ENCODE assay signal across 13 cellular contexts in the genomic region with DNA sequence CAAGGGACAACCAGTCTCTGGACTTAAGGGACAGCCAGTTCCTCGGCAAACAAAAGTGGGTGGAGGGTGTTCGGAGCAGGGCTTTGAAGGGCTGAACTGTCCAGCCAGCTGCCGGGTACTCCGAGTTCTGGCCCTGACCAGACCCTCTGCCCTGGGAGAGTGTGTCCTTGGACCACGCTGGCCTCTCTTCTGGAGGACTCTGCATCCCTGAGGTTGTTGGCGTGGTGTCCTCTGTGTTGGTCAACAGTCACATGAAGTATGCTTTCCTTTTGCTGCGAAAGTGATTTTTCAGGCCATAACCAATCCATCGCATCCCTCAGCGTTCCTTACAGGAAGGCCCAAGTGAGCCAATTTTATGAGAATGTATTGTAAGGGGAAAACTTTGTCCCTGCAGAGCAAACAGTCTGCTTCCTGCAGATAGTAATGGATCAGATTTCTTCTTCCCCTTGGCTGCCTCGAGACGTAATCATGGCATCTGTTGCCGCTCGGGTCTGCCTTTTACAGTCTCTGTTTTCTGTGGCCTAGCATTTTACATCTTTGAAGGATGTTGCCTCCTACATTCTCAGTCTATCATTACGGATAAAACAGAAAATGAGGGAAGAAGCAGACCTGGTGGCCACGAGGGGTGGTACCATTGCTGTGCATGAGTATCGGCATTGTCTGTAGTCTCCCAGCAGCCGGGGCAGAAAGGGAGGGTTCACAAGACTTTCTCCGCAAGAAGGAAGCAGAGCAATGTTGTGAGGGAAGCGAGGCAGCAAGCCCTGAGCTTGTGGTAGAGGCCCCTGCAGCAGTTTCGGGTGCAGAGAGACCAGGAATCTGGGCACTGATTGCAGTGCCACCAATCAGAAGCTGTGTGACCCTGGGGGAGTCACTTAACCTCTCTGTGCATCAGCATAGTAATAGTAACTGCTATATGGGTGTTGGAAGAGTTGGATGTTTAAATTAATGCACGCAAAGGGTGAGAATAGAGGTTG. TPM values are rescaled to one million over a fixed set of nuclear protein-coding genes. Genes with fewer than 3 reads are reported as not detected.
DNase-seq lines count a peak whose midpoint lies in the region; ATAC-seq, FAIRE-seq and TF ChIP-seq lines count a peak whose summit lies in the region.
"Had no signal": no experiment of that assay in that cellular context is flagged by ENCODE, and none has a peak within 500 bp of the region (broad histone marks: within the 10 kb centered on the region; RNA-seq: fewer than 3 reads in every experiment).

No MANE protein-coding gene starts in this region.

- H2AFZ ChIP-seq in endothelial cell of umbilical vein (ENCODE audit: low read depth, low read length): peak overlapping the region; percentile 81

- intact Hi-C loops in endothelial cell of umbilical vein (cut with micrococcal nuclease) (loop anchor here (1.0 to 10.0 kb wide), 2 partner anchors 20 to 878 kb away; partner anchors contain the start of gene EIF4B), lower lobe of right lung (cut with DNase I) (no loop called here), uterus (cut with DNase I; ENCODE audit: low total_unique reads) (no loop called here)

- ATAC-seq in lower lobe of right lung: peak; percentile 62 to 63
- no peak for ATAC-seq in HG02798 (IDR thresholded peaks at IDR 0.05; ENCODE audit: poor library complexity, unreplicated experiment)

- no peak overlapping the region for H3K4me3 ChIP-seq in endothelial cell of umbilical vein (replicated peaks in 1 of 3; ENCODE audit: insufficient read depth in 1 of 3, low read depth in 1 of 3, low read length in 3 of 3)
- H3K4me3 ChIP-seq in lower lobe of right lung: no peak overlapping the region
- H3K4me3 ChIP-seq in uterus: no peak overlapping the region
- H3K4me3 ChIP-seq: ovary had no signal

- no peak for TF ChIP-seq POLR2A in endothelial cell of umbilical vein (IDR thresholded peaks at IDR 0.05; ENCODE audit: low read depth, low read length)
- no peak for TF ChIP-seq POLR2A in uterus (IDR thresholded peaks at IDR 0.05)

- H3K27me3 ChIP-seq in endothelial cell of umbilical vein (ENCODE audit: control insufficient read depth in 2 of 2, insufficient read depth in 2 of 2, low read length in 2 of 2) (no peaks in the 10 kb centered on the region), lower lobe of right lung (ENCODE audit: low read depth) (no peaks in the 10 kb centered on the region), uterus (no peaks in the 10 kb centered on the region)
- H3K27me3 ChIP-seq: ovary had no signal

- H3K36me3 ChIP-seq in endothelial cell of umbilical vein (ENCODE audit: control insufficient read depth in 2 of 2, extremely low read depth in 1 of 2, insufficient read depth in 2 of 2, low read length in 2 of 2) (no peaks in the 10 kb centered on the region), lower lobe of right lung (no peaks in the 10 kb centered on the region), uterus (no peaks in the 10 kb centered on the region)
- H3K36me3 ChIP-seq: ovary had no signal

- dilution Hi-C loops in endothelial cell of umbilical vein (cut with MboI; ENCODE audit: extremely low pct_ligation_motif_present, low sequenced_read_pairs): no loop called here

- no peaks in the 10 kb centered on the region for H3K9me1 ChIP-seq in endothelial cell of umbilical vein (replicated peaks; ENCODE audit: control insufficient read depth, extremely low read depth, insufficient read depth, low read length)

- no peaks in the 10 kb centered on the region for H3K79me2 ChIP-seq in endothelial cell of umbilical vein (ENCODE audit: control insufficient read depth, insufficient read depth, low read length)

- no peaks in the 10 kb centered on the region for H3K9me3 ChIP-seq in endothelial cell of umbilical vein (replicated peaks; ENCODE audit: control insufficient read depth, insufficient read depth, low read length)
- no peaks in the 10 kb centered on the region for H3K9me3 ChIP-seq in lower lobe of right lung
- no peaks in the 10 kb centered on the region for H3K9me3 ChIP-seq in uterus
- H3K9me3 ChIP-seq: ovary had no signal

- H3K4me1 ChIP-seq in endothelial cell of umbilical vein (ENCODE audit: control insufficient read depth, extremely low read depth, insufficient read depth, low read length) (peaks cover 31% of the 10 kb centered on the region), lower lobe of right lung (peaks cover 36% of the 10 kb centered on the region), uterus (no peaks in the 10 kb centered on the region)

- CTCF ChIA-PET in endothelial cell of umbilical vein (lab: Charles Lee): interaction anchor here (0.8 to 7.8 kb wide), 8 partner anchors 8 to 201 kb away, joined by 3 to 163 read pairs (median 3); no protein-coding TSS in a partner anchor

- POLR2A ChIA-PET in endothelial cell of umbilical vein (lab: Charles Lee): no interaction called here

- no TSS peak for BruUV-seq in endothelial cell of umbilical vein (replicated peaks; lab: Mats Ljungman, UMichigan)

- peak overlapping the region; percentile 68 for H3K4me2 ChIP-seq in endothelial cell of umbilical vein (ENCODE audit: insufficient read depth, low read length)

- H4K20me1 ChIP-seq in endothelial cell of umbilical vein (replicated peaks; ENCODE audit: control insufficient read depth, extremely low read depth, insufficient read depth, low read length): no peaks in the 10 kb centered on the region

- DNase-seq in NCI-H524 (lab: John Stamatoyannopoulos, UW) (peak; percentile 23 to 49), NCI-H524 treated with DMSO at 0.1 percent for 48 hours (lab: John Stamatoyannopoulos, UW) (no peak), endothelial cell of umbilical vein (ENCODE audit: low read depth, low spot score) (peak; percentile 98), lower lobe of right lung (no peak), uterus (peak in 1 of 2 donors; percentile 49), NCI-H2227 (lab: John Stamatoyannopoulos, UW; ENCODE audit: unreplicated experiment) (no peak)
- DNase-seq in stimulated activated CD4-positive, alpha-beta T cell treated with anti-CD3 and anti-CD28 coated beads, Interleukin-15, amount 100 ng/mL, for 24 hours: no peak
- DNase-seq: GDM1, NCI-H748 treated with DMSO at 0.1 percent for 48 hours had no signal

- H3K9ac ChIP-seq in endothelial cell of umbilical vein (replicated peaks; ENCODE audit: extremely low read depth, insufficient read depth, low read length): peak overlapping the region; percentile 76

- TF ChIP-seq CTCF in endothelial cell of umbilical vein (IDR thresholded peaks at IDR 0.05; ENCODE audit: extremely low read depth in 1 of 2, insufficient read depth in 1 of 2, low read depth in 1 of 2, low read length in 2 of 2): peak in 1 of 2 donors; percentile 8
- TF ChIP-seq CTCF in lower lobe of right lung (IDR thresholded peaks at IDR 0.05): no peak
- TF ChIP-seq CTCF in uterus (IDR thresholded peaks at IDR 0.05): no peak

- FAIRE-seq in endothelial cell of umbilical vein (lab: Jason Lieb, UNC): peak; percentile 100
- FAIRE-seq: A204.1 had no signal

- H3K27ac ChIP-seq in endothelial cell of umbilical vein (ENCODE audit: insufficient read depth, low read depth, low read length) (peak overlapping the region; percentile 98), lower lobe of right lung (peak overlapping the region; percentile 87), uterus (peak overlapping the region; percentile 59 to 63)
- H3K27ac ChIP-seq: ovary had no signal

TF ChIP-seq in endothelial cell of umbilical vein, 7 proteins besides CTCF, POLR2A, EP300 and RAD21:
- TF ChIP-seq MYC (IDR thresholded peaks at IDR 0.05; ENCODE audit: low read depth, low read length) (no peak), EZH2 (IDR thresholded peaks at IDR 0.05; ENCODE audit: borderline replicate concordance, low read depth, low read length, severe bottlenecking) (no peak), POLR2AphosphoS5 (IDR thresholded peaks at IDR 0.05; ENCODE audit: insufficient read depth, low read depth, low read length) (no peak), GATA2 (IDR thresholded peaks at IDR 0.05; ENCODE audit: insufficient read depth, insufficient read length, low read depth, low read length) (peak; percentile 93), MAX (IDR thresholded peaks at IDR 0.05; ENCODE audit: insufficient read depth, insufficient read length) (peak; percentile 39), JUN (IDR thresholded peaks at IDR 0.05; ENCODE audit: borderline replicate concordance, insufficient read depth, insufficient read length, low read depth) (peak; percentile 52), FOS (IDR thresholded peaks at IDR 0.05; ENCODE audit: borderline replicate concordance, insufficient read depth, low read length) (no peak)

RNA-seq across cellular contexts. Expression of gene SMIM41, which starts 47.4 kb away (rescaled TPM):
- total RNA-seq in endothelial cell of umbilical vein (not detected in 2 replicates), lower lobe of right lung (4.3 TPM), uterus (not detected)
- polyA plus RNA-seq in endothelial cell of umbilical vein: not detected in 2 replicates
- not detected in 2 replicates for polyA plus RNA-seq in endothelial cell of umbilical vein (2011; cell fraction: cytosol; rRNA removed)
- polyA plus RNA-seq in endothelial cell of umbilical vein (2011; cell fraction: nucleus; rRNA removed): not detected in 2 replicates
- not detected in 2 replicates for polyA plus RNA-seq in endothelial cell of umbilical vein (2012)
- polyA minus RNA-seq in endothelial cell of umbilical vein: not detected in 2 replicates
- not detected for polyA minus RNA-seq in endothelial cell of umbilical vein (2011; cell fraction: cytosol; rRNA and poly(A)+ RNA removed)
- polyA minus RNA-seq in endothelial cell of umbilical vein (2011; cell fraction: nucleus; rRNA and poly(A)+ RNA removed): not detected in 2 replicates
- polyA plus RNA-seq: IgD-negative memory B cell had no signal

RNA-seq across cellular contexts. Expression of gene ATG101, which starts 57.1 kb away (rescaled TPM):
- 41.6 and 43.3 TPM in 2 replicates for total RNA-seq in endothelial cell of umbilical vein
- 67.5 and 78.4 TPM in 2 replicates for polyA plus RNA-seq in endothelial cell of umbilical vein
- 82.7 and 95.4 TPM in 2 replicates for polyA plus RNA-seq in endothelial cell of umbilical vein (2011; cell fraction: cytosol; rRNA removed)
- 56.4 and 61.2 TPM in 2 replicates for polyA plus RNA-seq in endothelial cell of umbilical vein (2011; cell fraction: nucleus; rRNA removed)
- polyA plus RNA-seq in endothelial cell of umbilical vein (2012): 48.8 and 54.3 TPM in 2 replicates
- 51.6 and 70.4 TPM in 2 replicates for polyA minus RNA-seq in endothelial cell of umbilical vein
- polyA minus RNA-seq in endothelial cell of umbilical vein (2011; cell fraction: cytosol; rRNA and poly(A)+ RNA removed): 44.9 TPM
- 18.7 and 25.5 TPM in 2 replicates for polyA minus RNA-seq in endothelial cell of umbilical vein (2011; cell fraction: nucleus; rRNA and poly(A)+ RNA removed)
- 31.8 TPM for total RNA-seq in lower lobe of right lung
- 10 to 100 TPM; 28.3 to 42.1 (median 37.2) TPM for total RNA-seq in uterus

Comparison
In these comparisons a context has a peak if more than half of its experiments do, and no peak if none do; other contexts are left out.
1. DNase-seq: peak in NCI-H524 (2 of 2) and endothelial cell of umbilical vein (single experiment); none in NCI-H524 treated with DMSO at 0.1 percent for 48 hours (single experiment), lower lobe of right lung (single experiment), NCI-H2227 (single experiment) and stimulated activated CD4-positive, alpha-beta T cell treated with anti-CD3 and anti-CD28 coated beads, Interleukin-15, amount 100 ng/mL, for 24 hours (single experiment).
2. Peak in every context shown above with its lines, with median percentiles within 50 percentile points of each other: H3K27ac ChIP-seq.